Comparison of ENCODE assay signal across 6 cellular contexts in genomic region chr11:2357246-2357645, GRCh38. TPM values are rescaled to one million over a fixed set of nuclear protein-coding genes. Genes with fewer than 3 reads are reported as not detected.
"Had no signal": no experiment of that assay in that cellular context is flagged by ENCODE, and none has a peak within 500 bp of the region (broad histone marks: within the 10 kb centered on the region; RNA-seq: fewer than 3 reads in every experiment).

No MANE protein-coding gene starts in this region.

- H3K27ac ChIP-seq: HL-60 had no signal

- DNase-seq: H9, HCEC 1CT had no signal

- H3K4me3 ChIP-seq: GM23338 had no signal

- ATAC-seq: GM23338, HepG2 had no signal

RNA-seq across cellular contexts. Expression of gene CD81, which starts 19.9 kb away (rescaled TPM):
- total RNA-seq: HepG2 had no signal

RNA-seq across cellular contexts. Expression of gene TSPAN32, which starts 55.4 kb away (rescaled TPM):
- total RNA-seq: GM23338, H1, H9 had no signal

RNA-seq across cellular contexts. Expression of gene C11orf21, which starts 55.5 kb away (rescaled TPM):
- total RNA-seq: GM23338, H1, H9, HepG2 had no signal
